ENCODE assay signal across 11 cellular contexts in genomic region chr12:7639571-7640122, GRCh38. TPM values are rescaled to one million over a fixed set of nuclear protein-coding genes. Genes with fewer than 3 reads are reported as not detected.
A peak's percentile ranks its signal among the peaks of the same experiment; 100 is the strongest.
DNase-seq lines count a peak whose midpoint lies in the region; ATAC-seq and TF ChIP-seq lines count a peak whose summit lies in the region.
"Not testable (repeated sequence)": the region's sequence is repeated elsewhere in the genome, so short reads cannot be mapped to it uniquely, and the experiment has no call there.
"Had no signal": no experiment of that assay in that cellular context is flagged by ENCODE, and none has a peak within 500 bp of the region (broad histone marks: within the 10 kb centered on the region; RNA-seq: fewer than 3 reads in every experiment).

No MANE protein-coding gene starts in this region.

- not testable (repeated sequence) for H3K4me1 ChIP-seq in IMR-90 (ENCODE audit: control insufficient read depth, insufficient read depth, low read length); rectal smooth muscle tissue (ENCODE audit: control insufficient read depth, insufficient read depth, low read length); testis
- peaks cover 0 to 15% (median 8%) of the 10 kb centered on the region in 4 donors for H3K4me1 ChIP-seq in esophagus muscularis mucosa

- H3K56ac ChIP-seq in IMR-90 (ENCODE audit: extremely low read depth, insufficient read depth, low read length), result not testable (repeated sequence)

- intact Hi-C loops in IMR-90 (cut with micrococcal nuclease) (loop anchor here (2.0 to 5.0 kb wide), 3 partner anchors 179 to 772 kb away; partner anchors contain the start of genes C1S and TPI1), esophagus muscularis mucosa (cut with DNase I) (loop anchor here (2.0 kb wide), 1 partner anchor 419 kb away; no protein-coding TSS in a partner anchor), testis (cut with DNase I; ENCODE audit: low total_unique reads) (loop anchor here (5.0 kb wide), 1 partner anchor 422 kb away; no protein-coding TSS in a partner anchor)
- intact Hi-C loops in activated CD4-positive, alpha-beta T cell treated with anti-CD3 and anti-CD28 coated beads for 36 hours (cut with DNase I, micrococcal nuclease), result loop anchor here (5.0 to 10.0 kb wide), 3 partner anchors 165 to 497 kb away; no protein-coding TSS in a partner anchor

- H2AFZ ChIP-seq in IMR-90 (replicated peaks; ENCODE audit: low read length, poor library complexity), result not testable (repeated sequence)

- BruUV-seq in IMR-90 (replicated peaks; lab: Mats Ljungman, UMichigan), result not testable (repeated sequence)

- H2AK5ac ChIP-seq in IMR-90 (ENCODE audit: low read depth, low read length), result not testable (repeated sequence)

- H3K27me3 Mint-ChIP-seq in activated CD4-positive, alpha-beta T cell treated with anti-CD3 and anti-CD28 coated beads for 36 hours; activated naive CD8-positive, alpha-beta T cell treated with anti-CD3 and anti-CD28 coated beads, Interleukin-2, amount 10 ng/mL, durations not matched to agents 7 days and 5 days: not testable (repeated sequence)

- H3K23ac ChIP-seq in IMR-90 (ENCODE audit: low read depth, low read length), result not testable (repeated sequence)

- not testable (repeated sequence) for H3K9ac ChIP-seq in IMR-90 (ENCODE audit: low read depth, low read length); rectal smooth muscle tissue (ENCODE audit: low read length)

- peak overlapping the region; percentile 66 for H3K4me3 Mint-ChIP-seq in activated CD4-positive, alpha-beta T cell treated with anti-CD3 and anti-CD28 coated beads for 36 hours
- H3K4me3 Mint-ChIP-seq in activated naive CD8-positive, alpha-beta T cell treated with anti-CD3 and anti-CD28 coated beads, Interleukin-2, amount 10 ng/mL, durations not matched to agents 7 days and 5 days, result peak overlapping the region; percentile 78

- not testable (repeated sequence) for H2AK9ac ChIP-seq in IMR-90 (replicated peaks; ENCODE audit: low read depth, low read length, poor library complexity)

- dilution Hi-C loops in IMR-90 (cut with HindIII; ENCODE audit: low sequenced_read_pairs, unreplicated experiment), result not testable (repeated sequence)

- not testable (repeated sequence) for H3K14ac ChIP-seq in IMR-90 (replicated peaks; ENCODE audit: low read depth, low read length)

- not testable (repeated sequence) for H3K9me3 ChIP-seq in IMR-90 (ENCODE audit: control insufficient read depth, insufficient read depth, low read length); esophagus muscularis mucosa; testis

- not testable (repeated sequence) for ATAC-seq in IMR-90 (ENCODE audit: low read depth); activated CD4-positive, alpha-beta T cell treated with anti-CD3 and anti-CD28 coated beads for 36 hours; activated naive CD8-positive, alpha-beta T cell treated with anti-CD3 and anti-CD28 coated beads, Interleukin-2, amount 10 ng/mL, durations not matched to agents 7 days and 5 days (ENCODE audit: low read depth)

- H2BK5ac ChIP-seq in IMR-90 (ENCODE audit: low read depth, low read length, poor library complexity, severe bottlenecking), result not testable (repeated sequence)

- peaks cover 23% of the 10 kb centered on the region for H3K4me1 Mint-ChIP-seq in activated CD4-positive, alpha-beta T cell treated with anti-CD3 and anti-CD28 coated beads for 36 hours
- H3K4me1 Mint-ChIP-seq in activated naive CD8-positive, alpha-beta T cell treated with anti-CD3 and anti-CD28 coated beads, Interleukin-2, amount 10 ng/mL, durations not matched to agents 7 days and 5 days, result peaks cover 22% of the 10 kb centered on the region

- not testable (repeated sequence) for H4K91ac ChIP-seq in IMR-90 (ENCODE audit: insufficient read depth, low read depth, low read length)

- not testable (repeated sequence) for H2BK15ac ChIP-seq in IMR-90 (ENCODE audit: low read depth, low read length)

- in situ Hi-C loops in IMR-90 (cut with MboI; ENCODE audit: low sequenced_read_pairs), result loop anchor here (5.0 to 25.0 kb wide), 3 partner anchors 398 to 577 kb away; partner anchors contain the start of genes C1S and FOXJ2

- not testable (repeated sequence) for H3K27me3 ChIP-seq in IMR-90 (ENCODE audit: control insufficient read depth, insufficient read depth, low read length); esophagus muscularis mucosa; kidney epithelial cell (ENCODE audit: control insufficient read depth, insufficient read depth, low read length); rectal smooth muscle tissue (ENCODE audit: control insufficient read depth, insufficient read depth, low read length); testis

- TF ChIP-seq RAD21 in IMR-90 (IDR thresholded peaks at IDR 0.05; ENCODE audit: low read length), result not testable (repeated sequence)

- not testable (repeated sequence) for H3K36me3 Mint-ChIP-seq in activated CD4-positive, alpha-beta T cell treated with anti-CD3 and anti-CD28 coated beads for 36 hours (ENCODE audit: low read depth); activated naive CD8-positive, alpha-beta T cell treated with anti-CD3 and anti-CD28 coated beads, Interleukin-2, amount 10 ng/mL, durations not matched to agents 7 days and 5 days

- TF ChIP-seq EP300 in esophagus muscularis mucosa (IDR thresholded peaks at IDR 0.05), result not testable (repeated sequence)

- POLR2A ChIA-PET in IMR-90 (lab: Charles Lee; ENCODE audit: unreplicated experiment), result not testable (repeated sequence)
- POLR2A ChIA-PET in activated CD4-positive, alpha-beta T cell treated with anti-CD3 and anti-CD28 coated beads for 36 hours (lab: Charles Lee), result interaction anchor here (0.6 to 1.1 kb wide), 3 partner anchors 95 to 858 kb away, joined by 3 to 4 read pairs (median 4); no protein-coding TSS in a partner anchor
- POLR2A ChIA-PET in activated naive CD8-positive, alpha-beta T cell treated with anti-CD3 and anti-CD28 coated beads, Interleukin-2, amount 10 ng/mL, durations not matched to agents 7 days and 5 days (lab: Charles Lee), result interaction anchor here (1.2 to 2.1 kb wide), 3 partner anchors 451 to 621 kb away, joined by 3 to 10 read pairs (median 4); partner anchors contain the start of genes LPCAT3 and PEX5

- not testable (repeated sequence) for H4K20me1 ChIP-seq in IMR-90 (ENCODE audit: insufficient read depth, low read length)

- H3K4me3 ChIP-seq in AG10803 (ENCODE audit: low read length) (peak overlapping the region; percentile 40), esophagus muscularis mucosa (peak overlapping the region; percentile 42 to 57 (median 49)), kidney epithelial cell (ENCODE audit: low read depth, low read length) (peak overlapping the region; percentile 24), rectal smooth muscle tissue (ENCODE audit: low read length) (peak overlapping the region; percentile 44), testis (peak overlapping the region; percentile 36 to 57)
- H3K4me3 ChIP-seq in IMR-90 (ENCODE audit: insufficient read depth, low read depth, low read length), result not testable (repeated sequence)

- not testable (repeated sequence) for H3K79me1 ChIP-seq in IMR-90 (ENCODE audit: low read depth in 1 of 2, low read length in 2 of 2)

- not testable (repeated sequence) for H2BK20ac ChIP-seq in IMR-90 (ENCODE audit: low read depth, low read length)

- H3K4ac ChIP-seq in IMR-90 (ENCODE audit: low read depth, low read length), result not testable (repeated sequence)

- peak overlapping the region; percentile 86 for H3K27ac Mint-ChIP-seq in activated CD4-positive, alpha-beta T cell treated with anti-CD3 and anti-CD28 coated beads for 36 hours
- peak overlapping the region; percentile 94 for H3K27ac Mint-ChIP-seq in activated naive CD8-positive, alpha-beta T cell treated with anti-CD3 and anti-CD28 coated beads, Interleukin-2, amount 10 ng/mL, durations not matched to agents 7 days and 5 days

- DNase-seq in AG10803 (ENCODE audit: low read depth); IMR-90; activated naive CD8-positive, alpha-beta T cell treated with anti-CD3 and anti-CD28 coated beads, Interleukin-2, amount 10 ng/mL, durations not matched to agents 7 days and 5 days; esophagus muscularis mucosa (ENCODE audit: extremely low spot score); kidney epithelial cell (ENCODE audit: low read depth); testis: not testable (repeated sequence)
- peak; percentile 7 for DNase-seq in activated CD4-positive, alpha-beta T cell treated with anti-CD3 and anti-CD28 coated beads for 36 hours

- not testable (repeated sequence) for H3K9me1 ChIP-seq in IMR-90 (ENCODE audit: insufficient read depth, low read length)

- not testable (repeated sequence) for H2BK120ac ChIP-seq in IMR-90 (ENCODE audit: low read depth, low read length)

- 27% methylated on average over 5 of the region's 41 CpGs; no CpG with 5 or more reads in 1 of the 2 experiments for WGBS in IMR-90 (ENCODE audit: extremely low coverage in 2 of 2, insufficient read length in 1 of 2), 2 experiments
- 67% methylated on average over 15 of the region's 41 CpGs for WGBS in esophagus muscularis mucosa
- WGBS in testis, 2 donors, result 39 to 41% methylated on average over 6 to 40 of the region's 41 CpGs

- not testable (repeated sequence) for H3K9me3 Mint-ChIP-seq in activated CD4-positive, alpha-beta T cell treated with anti-CD3 and anti-CD28 coated beads for 36 hours (ENCODE audit: low read depth); activated naive CD8-positive, alpha-beta T cell treated with anti-CD3 and anti-CD28 coated beads, Interleukin-2, amount 10 ng/mL, durations not matched to agents 7 days and 5 days

- H3K36me3 ChIP-seq in IMR-90 (ENCODE audit: control insufficient read depth, insufficient read depth, low read length); esophagus muscularis mucosa; kidney epithelial cell (ENCODE audit: control insufficient read depth, insufficient read depth, low read length); rectal smooth muscle tissue (ENCODE audit: control insufficient read depth, insufficient read depth, low read length); testis (ENCODE audit: low read depth, missing control alignments): not testable (repeated sequence)

- H4K8ac ChIP-seq in IMR-90 (ENCODE audit: low read depth in 2 of 2, low read length in 2 of 2), result not testable (repeated sequence)

- CTCF ChIA-PET in IMR-90 (lab: Yijun Ruan, JAX), result interaction anchor here (1.0 kb wide), 1 partner anchor 399 kb away, joined by 3 read pairs; no protein-coding TSS in a partner anchor
- CTCF ChIA-PET in activated CD4-positive, alpha-beta T cell treated with anti-CD3 and anti-CD28 coated beads for 36 hours (lab: Charles Lee), result interaction anchor here (0.6 to 2.0 kb wide), 9 partner anchors 9 to 695 kb away, joined by 3 to 9 read pairs (median 4); partner anchors contain the start of gene PEX5

- not testable (repeated sequence) for TF ChIP-seq CTCF in AG10803 (conservative IDR thresholded peaks at IDR 0.05; ENCODE audit: low read length); IMR-90 (conservative IDR thresholded peaks at IDR 0.05; ENCODE audit: low read depth, low read length); esophagus muscularis mucosa (IDR thresholded peaks at IDR 0.05); kidney epithelial cell (IDR thresholded peaks at IDR 0.05; ENCODE audit: insufficient read depth, low read length, poor library complexity, severe bottlenecking); testis (IDR thresholded peaks at IDR 0.05)

- not testable (repeated sequence) for TF ChIP-seq POLR2A in IMR-90 (IDR thresholded peaks at IDR 0.05; ENCODE audit: low read depth, low read length); esophagus muscularis mucosa (IDR thresholded peaks at IDR 0.05; ENCODE audit: low read depth); testis (IDR thresholded peaks at IDR 0.05)

- H4K5ac ChIP-seq in IMR-90 (ENCODE audit: low read depth, low read length), result not testable (repeated sequence)

- H3K27ac ChIP-seq in IMR-90 (ENCODE audit: insufficient read depth, low read length); rectal smooth muscle tissue (ENCODE audit: low read depth, low read length): not testable (repeated sequence)
- H3K27ac ChIP-seq in esophagus muscularis mucosa (replicated peaks in 1 of 4) (peak overlapping the region in 1 of 4 donors; percentile 27), testis (peak overlapping the region; percentile 28 to 59)

- H3K4me2 ChIP-seq in IMR-90 (ENCODE audit: low read depth, low read length), result peak overlapping the region; percentile 33; the same call in 1 of the 2 replicates

- not testable (repeated sequence) for H3K18ac ChIP-seq in IMR-90 (ENCODE audit: low read depth, low read length)

RNA-seq across cellular contexts. Expression of gene APOBEC1, which starts 26.1 kb away (rescaled TPM):
- total RNA-seq in IMR-90 (2012; rRNA removed) (not detected in 2 replicates), esophagus muscularis mucosa (not detected), kidney epithelial cell (not detected in 2 replicates), testis (under 1 TPM in 1 of 2 donors, not detected in 1; 0.37 TPM)
- polyA plus RNA-seq in IMR-90 (2012; rRNA removed) (not detected in 2 replicates), testis (ENCODE audit: insufficient read depth, low read depth, low replicate concordance) (not detected)
- not detected in 2 replicates for polyA plus RNA-seq in IMR-90 (2012; cell fraction: cytosol; rRNA removed)
- polyA plus RNA-seq in IMR-90 (2012; cell fraction: nucleus; rRNA removed; ENCODE audit: low replicate concordance), result not detected in 2 replicates
- not detected for total RNA-seq in activated CD4-positive, alpha-beta T cell treated with anti-CD3 and anti-CD28 coated beads for 36 hours
- total RNA-seq in activated naive CD8-positive, alpha-beta T cell treated with anti-CD3 and anti-CD28 coated beads, Interleukin-2, amount 10 ng/mL, durations not matched to agents 7 days and 5 days, result not detected
- total RNA-seq: Calu3, mammary epithelial cell, SJSA1 had no signal
- polyA plus RNA-seq: mammary epithelial cell had no signal

RNA-seq across cellular contexts. Expression of gene GDF3, which starts 55.9 kb away (rescaled TPM):
- total RNA-seq in IMR-90 (2012; rRNA removed) (not detected in 2 replicates), esophagus muscularis mucosa (under 1 TPM in 2 of 4 donors, not detected in 2; 0.26 to 0.40 TPM), kidney epithelial cell (not detected in 2 replicates), testis (not detected)
- polyA plus RNA-seq in IMR-90 (2012; rRNA removed) (not detected in 2 replicates), testis (ENCODE audit: insufficient read depth, low read depth, low replicate concordance) (not detected)
- not detected in 2 replicates for polyA plus RNA-seq in IMR-90 (2012; cell fraction: cytosol; rRNA removed)
- polyA plus RNA-seq in IMR-90 (2012; cell fraction: nucleus; rRNA removed; ENCODE audit: low replicate concordance), result not detected in 2 replicates
- not detected for total RNA-seq in activated CD4-positive, alpha-beta T cell treated with anti-CD3 and anti-CD28 coated beads for 36 hours
- not detected for total RNA-seq in activated naive CD8-positive, alpha-beta T cell treated with anti-CD3 and anti-CD28 coated beads, Interleukin-2, amount 10 ng/mL, durations not matched to agents 7 days and 5 days
- total RNA-seq: Calu3, mammary epithelial cell, SJSA1 had no signal
- polyA plus RNA-seq: mammary epithelial cell had no signal
